26 cellular contexts compared by ENCODE assay signal in genomic region chr18:7637269-7637668, GRCh38.
A peak's percentile ranks its signal among the peaks of the same experiment; 100 is the strongest.
DNase-seq lines count a peak whose midpoint lies in the region; FAIRE-seq and TF ChIP-seq lines count a peak whose summit lies in the region.
"Had no signal": no experiment of that assay in that cellular context is flagged by ENCODE, and none has a peak within 500 bp of the region (broad histone marks: within the 10 kb centered on the region; RNA-seq: fewer than 3 reads in every experiment).

No MANE protein-coding gene starts in this region.

- H4K20me1 ChIP-seq in PC-9 (ENCODE audit: insufficient read depth), result peaks cover 6% of the 10 kb centered on the region; the same call in 1 of the 2 replicates

- H3F3A ChIP-seq in PC-9 (ENCODE audit: insufficient read depth, low read depth), result peaks cover 7% of the 10 kb centered on the region; the same call in 1 of the 2 replicates

- 72% methylated on average over 2 of the region's 2 CpGs for WGBS in suprapubic skin

- H3K4me2 ChIP-seq in PC-9 (0 out of 2 replicates have a peak overlapping the region, but pooled peaks have one; percentile 20), skeletal muscle satellite cell (ENCODE audit: low read length) (peak overlapping the region; percentile 21)

- H3K4me3 ChIP-seq in PC-9 (no peak overlapping the region), fibroblast of pulmonary artery (replicated peaks; ENCODE audit: low read depth, low read length) (no peak overlapping the region), skeletal muscle satellite cell (ENCODE audit: low read length) (no peak overlapping the region), suprapubic skin (no peak overlapping the region)
- H3K4me3 ChIP-seq: GM12878 had no signal

- DNase-seq in H54 (ENCODE audit: insufficient read length, low spot score) (no peak), PC-9 (peak in 1 of 2 experiments; percentile 72), fibroblast of pulmonary artery (ENCODE audit: low read depth) (peak; percentile 15), suprapubic skin (ENCODE audit: low spot score in 2 of 2) (no peak), H4 (ENCODE audit: low spot score) (no peak)
- no peak for DNase-seq in activated CD4-positive, CD25-positive, alpha-beta regulatory T cell (lab: John Stamatoyannopoulos, UW)
- DNase-seq: activated CD4-positive, alpha-beta T cell treated with anti-CD3 and anti-CD28 coated beads for 36 hours; activated CD8-positive, alpha-beta T cell treated with anti-CD3 and anti-CD28 coated beads, Interleukin-2, amount 10 ng/mL, durations not matched to agents 7 days and 5 days; C1 segment of cervical spinal cord; glutamatergic neuron; H7; KG1; left ventricle myocardium superior; MV-4-11; NCI-H1436; NCI-H2081 treated with DMSO at 0.1 percent for 48 hours; NCI-H446; NCI-H774; posterior cingulate gyrus; SIG-M5; stimulated activated CD4-positive, alpha-beta T cell treated with anti-CD3 and anti-CD28 coated beads, Interleukin-4, amount 100 ng/mL, for 1 hour had no signal

- H3K27me3 ChIP-seq in PC-9 (ENCODE audit: insufficient read depth, low read depth), result no peaks in the 10 kb centered on the region
- H3K27me3 ChIP-seq in skeletal muscle satellite cell (ENCODE audit: control insufficient read depth, insufficient read depth, low read length), result no peaks in the 10 kb centered on the region
- H3K27me3 ChIP-seq in suprapubic skin, result no peaks in the 10 kb centered on the region

- FAIRE-seq in H54 (lab: Jason Lieb, UNC), result peak; percentile 86
- FAIRE-seq: endothelial cell of umbilical vein, GM12878, HTR-8/SVneo, RCC 7860 had no signal

- peaks cover 14% of the 10 kb centered on the region for H3K4me1 ChIP-seq in PC-9 (replicated peaks; ENCODE audit: insufficient read depth)
- H3K4me1 ChIP-seq in skeletal muscle satellite cell (ENCODE audit: control insufficient read depth, insufficient read depth, low read length), result peaks cover 15% of the 10 kb centered on the region
- H3K4me1 ChIP-seq in suprapubic skin, result no peaks in the 10 kb centered on the region

- H2AFZ ChIP-seq in PC-9, result no peak overlapping the region

- TF ChIP-seq CTCF in PC-9 (conservative IDR thresholded peaks at IDR 0.05) (no peak), fibroblast of pulmonary artery (IDR thresholded peaks at IDR 0.05; ENCODE audit: low read length, missing control alignments) (no peak), suprapubic skin (IDR thresholded peaks at IDR 0.05) (no peak)

- no peak for TF ChIP-seq EP300 in suprapubic skin (IDR thresholded peaks at IDR 0.05)

- H3K9ac ChIP-seq in skeletal muscle satellite cell (ENCODE audit: low read depth, low read length), result no peak overlapping the region

- H3K9me2 ChIP-seq in PC-9 (ENCODE audit: insufficient read depth), result no peaks in the 10 kb centered on the region

- POLR2A ChIA-PET in PC-9 (lab: Charles Lee; ENCODE audit: unreplicated experiment), result no interaction called here

- H3K27ac ChIP-seq in PC-9 (no peak overlapping the region), suprapubic skin (no peak overlapping the region)

- no TSS peak for BruUV-seq in PC-9 (replicated peaks; lab: Mats Ljungman, UMichigan)

- intact Hi-C loops in PC-9 (cut with micrococcal nuclease; ENCODE audit: unreplicated experiment), result no loop called here

- TF ChIP-seq POLR2A in H54 (IDR thresholded peaks at IDR 0.05; ENCODE audit: low read depth, low read length) (no peak), suprapubic skin (IDR thresholded peaks at IDR 0.05) (no peak)

- H3K9me3 ChIP-seq in PC-9 (ENCODE audit: insufficient read depth, low read depth) (no peaks in the 10 kb centered on the region; the same call in 1 of the 2 replicates), skeletal muscle satellite cell (replicated peaks; ENCODE audit: low read length) (no peaks in the 10 kb centered on the region), suprapubic skin (no peaks in the 10 kb centered on the region)

- CTCF ChIA-PET in PC-9 (lab: Charles Lee), result no interaction called here

- no peaks in the 10 kb centered on the region for H3K79me2 ChIP-seq in PC-9 (ENCODE audit: low read depth)

- H3K36me3 ChIP-seq in PC-9 (ENCODE audit: low read depth), result no peaks in the 10 kb centered on the region
- no peaks in the 10 kb centered on the region for H3K36me3 ChIP-seq in skeletal muscle satellite cell (ENCODE audit: insufficient read depth, low read length)
- no peaks in the 10 kb centered on the region for H3K36me3 ChIP-seq in suprapubic skin
